In genomic region chr19:40921005-40921897, GRCh38 we compare ENCODE assay signal across 1 cellular context.
TF ChIP-seq lines count a peak whose summit lies in the region.

No MANE protein-coding gene starts in this region.

TF ChIP-seq in K562, 482 proteins besides CTCF, POLR2A, EP300 and RAD21 (continued from another document and continues in another):
- TF ChIP-seq, protein P1, sequence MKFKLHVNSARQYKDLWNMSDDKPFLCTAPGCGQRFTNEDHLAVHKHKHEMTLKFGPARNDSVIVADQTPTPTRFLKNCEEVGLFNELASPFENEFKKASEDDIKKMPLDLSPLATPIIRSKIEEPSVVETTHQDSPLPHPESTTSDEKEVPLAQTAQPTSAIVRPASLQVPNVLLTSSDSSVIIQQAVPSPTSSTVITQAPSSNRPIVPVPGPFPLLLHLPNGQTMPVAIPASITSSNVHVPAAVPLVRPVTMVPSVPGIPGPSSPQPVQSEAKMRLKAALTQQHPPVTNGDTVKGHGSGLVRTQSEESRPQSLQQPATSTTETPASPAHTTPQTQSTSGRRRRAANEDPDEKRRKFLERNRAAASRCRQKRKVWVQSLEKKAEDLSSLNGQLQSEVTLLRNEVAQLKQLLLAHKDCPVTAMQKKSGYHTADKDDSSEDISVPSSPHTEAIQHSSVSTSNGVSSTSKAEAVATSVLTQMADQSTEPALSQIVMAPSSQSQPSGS (CRISPR knock-in tag; IDR thresholded peaks at IDR 0.05), result no peak
- TF ChIP-seq, protein P2, sequence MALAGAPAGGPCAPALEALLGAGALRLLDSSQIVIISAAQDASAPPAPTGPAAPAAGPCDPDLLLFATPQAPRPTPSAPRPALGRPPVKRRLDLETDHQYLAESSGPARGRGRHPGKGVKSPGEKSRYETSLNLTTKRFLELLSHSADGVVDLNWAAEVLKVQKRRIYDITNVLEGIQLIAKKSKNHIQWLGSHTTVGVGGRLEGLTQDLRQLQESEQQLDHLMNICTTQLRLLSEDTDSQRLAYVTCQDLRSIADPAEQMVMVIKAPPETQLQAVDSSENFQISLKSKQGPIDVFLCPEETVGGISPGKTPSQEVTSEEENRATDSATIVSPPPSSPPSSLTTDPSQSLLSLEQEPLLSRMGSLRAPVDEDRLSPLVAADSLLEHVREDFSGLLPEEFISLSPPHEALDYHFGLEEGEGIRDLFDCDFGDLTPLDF (CRISPR knock-in tag; IDR thresholded peaks at IDR 0.05), result no peak
- TF ChIP-seq ZNF75A (CRISPR knock-in tag; IDR thresholded peaks at IDR 0.05) (no peak), RREB1 (CRISPR knock-in tag; IDR thresholded peaks at IDR 0.05) (no peak), HES1 (IDR thresholded peaks at IDR 0.05; ENCODE audit: low read depth) (peak; percentile 25; the same call in 1 of the 2 replicates), NR2C2 (CRISPR knock-in tag; IDR thresholded peaks at IDR 0.05) (no peak), NR2C2 (tag; IDR thresholded peaks at IDR 0.05) (peak; percentile 87), TRIM25 (IDR thresholded peaks at IDR 0.05; ENCODE audit: borderline replicate concordance) (no peak), TARDBP (IDR thresholded peaks at IDR 0.05) (0 out of 2 replicates have a peak, but pooled peaks have one; percentile 41), DNMT1 (IDR thresholded peaks at IDR 0.05) (no peak), KHSRP (IDR thresholded peaks at IDR 0.05) (no peak), ATF1 (CRISPR knock-in tag; IDR thresholded peaks at IDR 0.05) (no peak), ATF1 (tag; IDR thresholded peaks at IDR 0.05) (no peak), SNIP1 (IDR thresholded peaks at IDR 0.05; ENCODE audit: low read depth) (no peak), ZNF311 (CRISPR knock-in tag; IDR thresholded peaks at IDR 0.05) (no peak), KDM5B (IDR thresholded peaks at IDR 0.05; ENCODE audit: insufficient replicate concordance, low read depth, low read length) (no peak), BACH1 (tag; IDR thresholded peaks at IDR 0.05) (peak; percentile 26; the same call in 1 of the 2 replicates), ZNF347 (CRISPR knock-in tag; IDR thresholded peaks at IDR 0.05; ENCODE audit: low read depth) (no peak), MTF1 (CRISPR knock-in tag; IDR thresholded peaks at IDR 0.05; ENCODE audit: borderline replicate concordance) (no peak), KAT2B (IDR thresholded peaks at IDR 0.05; ENCODE audit: low read depth, low read length) (no peak), ZFPM2 (CRISPR knock-in tag; IDR thresholded peaks at IDR 0.05) (no peak), BCOR (IDR thresholded peaks at IDR 0.05) (no peak), ETV6 (IDR thresholded peaks at IDR 0.05; ENCODE audit: borderline replicate concordance in 1 of 2, low read depth in 2 of 2, low read length in 1 of 2) (no peak), ETV6 (CRISPR knock-in tag; IDR thresholded peaks at IDR 0.05; ENCODE audit: borderline replicate concordance) (no peak), DIDO1 (tag; IDR thresholded peaks at IDR 0.05; ENCODE audit: low read depth) (no peak), CLOCK (CRISPR knock-in tag; IDR thresholded peaks at IDR 0.05; ENCODE audit: borderline replicate concordance) (no peak), ELF1 (tag; IDR thresholded peaks at IDR 0.05) (no peak), TEAD4 (IDR thresholded peaks at IDR 0.05; ENCODE audit: low read length) (no peak), TEAD4 (CRISPR knock-in tag; IDR thresholded peaks at IDR 0.05; ENCODE audit: borderline replicate concordance) (no peak), XRCC3 (IDR thresholded peaks at IDR 0.05) (no peak), SMC3 (conservative IDR thresholded peaks at IDR 0.05; ENCODE audit: insufficient read depth, low read depth, low read length) (no peak), NELFE (IDR thresholded peaks at IDR 0.05; ENCODE audit: insufficient read depth, insufficient read length) (no peak), EGR1 (conservative IDR thresholded peaks at IDR 0.05) (no peak; the same call in 1 of the 2 replicates), NFRKB (IDR thresholded peaks at IDR 0.05; ENCODE audit: low read depth) (no peak), ZNF408 (CRISPR knock-in tag; IDR thresholded peaks at IDR 0.05; ENCODE audit: low read depth) (no peak), RBM15 (IDR thresholded peaks at IDR 0.05; ENCODE audit: insufficient read depth, low read length) (no peak), ZNF384 (IDR thresholded peaks at IDR 0.05; ENCODE audit: low read depth, low read length) (no peak), NR0B1 (IDR thresholded peaks at IDR 0.05; ENCODE audit: partially characterized antibody) (no peak), ZKSCAN8 (CRISPR knock-in tag; IDR thresholded peaks at IDR 0.05) (no peak)
- TF ChIP-seq, protein P3, sequence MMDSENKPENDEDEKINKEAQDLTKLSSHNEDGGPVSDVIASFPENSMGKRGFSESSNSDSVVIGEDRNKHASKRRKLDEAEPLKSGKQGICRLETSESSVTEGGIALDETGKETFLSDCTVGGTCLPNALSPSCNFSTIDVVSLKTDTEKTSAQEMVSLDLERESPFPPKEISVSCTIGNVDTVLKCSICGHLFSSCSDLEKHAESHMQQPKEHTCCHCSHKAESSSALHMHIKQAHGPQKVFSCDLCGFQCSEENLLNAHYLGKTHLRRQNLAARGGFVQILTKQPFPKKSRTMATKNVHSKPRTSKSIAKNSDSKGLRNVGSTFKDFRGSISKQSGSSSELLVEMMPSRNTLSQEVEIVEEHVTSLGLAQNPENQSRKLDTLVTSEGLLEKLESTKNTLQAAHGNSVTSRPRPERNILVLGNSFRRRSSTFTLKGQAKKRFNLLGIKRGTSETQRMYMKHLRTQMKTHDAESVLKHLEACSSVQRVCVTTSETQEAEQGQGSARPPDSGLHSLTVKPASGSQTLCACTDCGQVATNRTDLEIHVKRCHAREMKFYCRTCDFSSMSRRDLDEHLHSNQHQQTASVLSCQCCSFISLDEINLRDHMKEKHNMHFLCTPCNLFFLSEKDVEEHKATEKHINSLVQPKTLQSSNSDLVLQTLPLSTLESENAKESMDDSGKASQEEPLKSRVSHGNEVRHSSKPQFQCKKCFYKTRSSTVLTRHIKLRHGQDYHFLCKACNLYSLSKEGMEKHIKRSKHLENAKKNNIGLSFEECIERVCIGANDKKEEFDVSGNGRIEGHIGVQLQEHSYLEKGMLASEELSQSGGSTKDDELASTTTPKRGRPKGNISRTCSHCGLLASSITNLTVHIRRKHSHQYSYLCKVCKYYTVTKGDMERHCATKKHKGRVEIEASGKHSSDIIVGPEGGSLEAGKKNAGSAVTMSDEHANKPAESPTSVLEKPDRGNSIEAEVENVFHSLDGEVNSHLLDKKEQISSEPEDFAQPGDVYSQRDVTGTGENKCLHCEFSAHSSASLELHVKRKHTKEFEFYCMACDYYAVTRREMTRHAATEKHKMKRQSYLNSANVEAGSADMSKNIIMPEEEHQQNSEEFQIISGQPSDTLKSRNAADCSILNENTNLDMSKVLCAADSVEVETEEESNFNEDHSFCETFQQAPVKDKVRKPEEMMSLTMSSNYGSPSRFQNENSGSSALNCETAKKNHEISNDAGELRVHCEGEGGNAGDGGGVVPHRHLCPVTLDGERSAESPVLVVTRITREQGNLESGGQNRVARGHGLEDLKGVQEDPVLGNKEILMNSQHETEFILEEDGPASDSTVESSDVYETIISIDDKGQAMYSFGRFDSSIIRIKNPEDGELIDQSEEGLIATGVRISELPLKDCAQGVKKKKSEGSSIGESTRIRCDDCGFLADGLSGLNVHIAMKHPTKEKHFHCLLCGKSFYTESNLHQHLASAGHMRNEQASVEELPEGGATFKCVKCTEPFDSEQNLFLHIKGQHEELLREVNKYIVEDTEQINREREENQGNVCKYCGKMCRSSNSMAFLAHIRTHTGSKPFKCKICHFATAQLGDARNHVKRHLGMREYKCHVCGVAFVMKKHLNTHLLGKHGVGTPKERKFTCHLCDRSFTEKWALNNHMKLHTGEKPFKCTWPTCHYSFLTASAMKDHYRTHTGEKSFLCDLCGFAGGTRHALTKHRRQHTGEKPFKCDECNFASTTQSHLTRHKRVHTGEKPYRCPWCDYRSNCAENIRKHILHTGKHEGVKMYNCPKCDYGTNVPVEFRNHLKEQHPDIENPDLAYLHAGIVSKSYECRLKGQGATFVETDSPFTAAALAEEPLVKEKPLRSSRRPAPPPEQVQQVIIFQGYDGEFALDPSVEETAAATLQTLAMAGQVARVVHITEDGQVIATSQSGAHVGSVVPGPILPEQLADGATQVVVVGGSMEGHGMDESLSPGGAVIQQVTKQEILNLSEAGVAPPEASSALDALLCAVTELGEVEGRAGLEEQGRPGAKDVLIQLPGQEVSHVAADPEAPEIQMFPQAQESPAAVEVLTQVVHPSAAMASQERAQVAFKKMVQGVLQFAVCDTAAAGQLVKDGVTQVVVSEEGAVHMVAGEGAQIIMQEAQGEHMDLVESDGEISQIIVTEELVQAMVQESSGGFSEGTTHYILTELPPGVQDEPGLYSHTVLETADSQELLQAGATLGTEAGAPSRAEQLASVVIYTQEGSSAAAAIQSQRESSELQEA (IDR thresholded peaks at IDR 0.05; ENCODE audit: low read depth), result no peak
